ENCODE assay signal across 23 cellular contexts in the genomic region with DNA sequence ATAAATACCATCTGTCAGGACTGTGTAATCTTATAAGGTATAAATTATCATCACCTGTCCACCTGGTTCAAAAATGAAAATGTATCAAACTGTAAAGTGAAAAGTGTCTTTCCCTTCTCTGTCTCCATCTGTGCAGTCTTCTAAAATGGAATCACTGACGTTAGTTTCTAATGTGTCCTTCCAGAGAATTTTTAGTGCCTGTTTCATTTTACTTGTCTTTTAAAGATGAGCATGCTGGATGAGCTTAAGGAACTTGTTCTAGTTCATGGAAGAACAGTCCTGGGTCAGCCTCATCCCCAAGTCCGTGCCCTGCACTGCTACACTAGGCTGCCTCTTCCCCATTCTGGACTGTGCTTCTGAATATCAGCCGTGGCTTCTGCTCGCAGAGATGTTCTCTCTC. TPM values are rescaled to one million over a fixed set of nuclear protein-coding genes. Genes with fewer than 3 reads are reported as not detected.
A peak's percentile ranks its signal among the peaks of the same experiment; 100 is the strongest.
DNase-seq lines count a peak whose midpoint lies in the region; ATAC-seq and TF ChIP-seq lines count a peak whose summit lies in the region.
"Had no signal": no experiment of that assay in that cellular context is flagged by ENCODE, and none has a peak within 500 bp of the region (broad histone marks: within the 10 kb centered on the region; RNA-seq: fewer than 3 reads in every experiment).

No MANE protein-coding gene starts in this region.

- no peak for TF ChIP-seq CTCF in dorsolateral prefrontal cortex (IDR thresholded peaks at IDR 0.05 in 54 of 56, conservative IDR thresholded peaks at IDR 0.05 in 2 of 56; ENCODE audit: low read depth in 1 of 56, partially characterized antibody in 56 of 56)
- no peak for TF ChIP-seq CTCF in uterus (IDR thresholded peaks at IDR 0.05)
- TF ChIP-seq CTCF in mucosa of descending colon (IDR thresholded peaks at IDR 0.05): no peak

- no peak overlapping the region for H3K4me3 ChIP-seq in dorsolateral prefrontal cortex
- no peak overlapping the region for H3K4me3 ChIP-seq in muscle layer of duodenum (ENCODE audit: low read depth in 1 of 2, low read length in 2 of 2)
- H3K4me3 ChIP-seq in uterus: no peak overlapping the region
- no peak overlapping the region for H3K4me3 ChIP-seq in mucosa of descending colon

- no peak for ATAC-seq in mucosa of descending colon

- TF ChIP-seq POLR2A in uterus (IDR thresholded peaks at IDR 0.05): no peak

- H3K4me1 ChIP-seq in muscle layer of duodenum (ENCODE audit: control insufficient read depth in 1 of 2, insufficient read depth in 2 of 2, low read length in 2 of 2): peaks cover 4 to 8% of the 10 kb centered on the region in 2 donors
- H3K4me1 ChIP-seq in uterus: peaks cover 0 to 4% of the 10 kb centered on the region in 2 donors
- peaks cover 4% of the 10 kb centered on the region for H3K4me1 ChIP-seq in mucosa of descending colon (ENCODE audit: low read depth)

- DNase-seq in DMS 273 (lab: John Stamatoyannopoulos, UW; ENCODE audit: unreplicated experiment): peak; percentile 26
- DNase-seq in DMS 273 treated with DMSO at 0.1 percent for 48 hours (lab: John Stamatoyannopoulos, UW): no peak
- DNase-seq in dorsolateral prefrontal cortex: no peak
- DNase-seq in uterus: no peak
- no peak for DNase-seq in mucosa of descending colon
- no peak for DNase-seq in D341Med (ENCODE audit: low spot score)
- no peak for DNase-seq in cortex of kidney (lab: John Stamatoyannopoulos, UW)
- DNase-seq: Calu3, DMS53, GOT3, HCEC 1CT, KG1, MM.1S, NCI-H1092 treated with DMSO at 0.1 percent for 48 hours, NCI-H1436, NCI-H1930, NCI-H2107, NCI-H446 treated with DMSO at 0.1 percent for 48 hours, NCI-H526, SHP77 treated with DMSO at 0.1 percent for 48 hours had no signal

- H3K36me3 ChIP-seq in muscle layer of duodenum (ENCODE audit: control insufficient read depth in 1 of 2, insufficient read depth in 2 of 2, low read length in 2 of 2): no peaks in the 10 kb centered on the region
- H3K36me3 ChIP-seq in uterus: no peaks in the 10 kb centered on the region
- no peaks in the 10 kb centered on the region for H3K36me3 ChIP-seq in mucosa of descending colon (ENCODE audit: low read depth)

- intact Hi-C loops in dorsolateral prefrontal cortex (cut with DNase I): no loop called here
- intact Hi-C loops in uterus (cut with DNase I; ENCODE audit: low total_unique reads): no loop called here
- intact Hi-C loops in mucosa of descending colon (cut with DNase I, micrococcal nuclease): no loop called here

- H3K9me3 ChIP-seq in muscle layer of duodenum (ENCODE audit: control insufficient read depth in 1 of 2, low read length in 2 of 2) (no peaks in the 10 kb centered on the region), uterus (no peaks in the 10 kb centered on the region), mucosa of descending colon (no peaks in the 10 kb centered on the region)

- no peaks in the 10 kb centered on the region for H3K27me3 ChIP-seq in dorsolateral prefrontal cortex
- H3K27me3 ChIP-seq in muscle layer of duodenum (ENCODE audit: low read depth, low read length): no peaks in the 10 kb centered on the region
- H3K27me3 ChIP-seq in uterus: no peaks in the 10 kb centered on the region

- H3K27ac ChIP-seq in dorsolateral prefrontal cortex (peak overlapping the region in 34 of 59 donors; percentile 5 to 70 (median 36)), muscle layer of duodenum (ENCODE audit: low read length) (peak overlapping the region; percentile 14), uterus (peak overlapping the region; percentile 73 to 82)
- H3K27ac ChIP-seq: 22Rv1, RWPE1 had no signal

RNA-seq across cellular contexts. Expression of a gene that starts 5.4 kb away (rescaled TPM):
- total RNA-seq in dorsolateral prefrontal cortex (10 to 100 TPM; 16.3 to 76.3 (median 44.0) TPM), uterus (10 to 100 TPM in 3 of 4 donors, 1 to 10 TPM in 1; 5.6 to 60.9 (median 15.9) TPM), mucosa of descending colon (100 to 1,000 TPM in 1 of 3 donors, 10 to 100 TPM in 2; 13.7 to 283 (median 18.0) TPM)

Comparison
In these comparisons a context has a peak if more than half of its experiments do, and no peak if none do; other contexts are left out.
1. H3K27ac ChIP-seq: peak in every context shown above with its lines; median percentile 78 in uterus; 36 in dorsolateral prefrontal cortex; 14 in muscle layer of duodenum.